9 cellular contexts compared by ENCODE assay signal in the genomic region with DNA sequence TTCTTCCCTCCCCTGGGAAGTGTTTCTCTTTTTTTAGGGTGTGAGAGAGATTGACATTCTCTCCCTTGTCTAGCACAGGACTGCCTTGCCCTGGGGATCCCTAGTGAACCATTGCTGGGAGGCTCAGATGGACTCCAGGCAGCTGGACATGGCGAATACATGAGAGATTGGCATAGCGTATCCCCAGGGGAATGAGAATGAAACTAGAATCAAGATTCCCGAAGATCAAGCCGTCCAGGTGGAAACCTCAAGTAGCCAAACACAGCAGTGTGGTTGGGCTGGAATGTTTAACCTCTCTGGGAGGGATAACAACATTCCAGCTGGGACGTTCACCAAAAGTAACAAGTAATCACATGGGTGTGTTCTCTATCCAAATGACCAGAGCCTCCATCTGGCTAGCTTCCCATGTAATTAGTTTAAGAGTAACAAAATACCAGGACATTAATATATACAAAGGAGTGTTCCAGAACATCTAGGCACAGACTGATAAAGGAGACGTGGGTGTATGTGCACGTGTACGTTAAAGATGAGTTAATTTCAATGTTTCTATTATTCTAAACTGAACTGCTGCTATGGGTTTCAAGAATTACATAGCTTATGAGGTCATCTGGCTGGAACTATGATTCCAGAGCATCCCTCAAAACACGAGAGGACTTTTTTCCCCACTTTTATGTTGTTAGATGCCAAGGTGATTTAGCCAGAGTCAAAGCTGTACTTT.
DNase-seq lines count a peak whose midpoint lies in the region; TF ChIP-seq lines count a peak whose summit lies in the region.
"Had no signal": no experiment of that assay in that cellular context is flagged by ENCODE, and none has a peak within 500 bp of the region (broad histone marks: within the 10 kb centered on the region; RNA-seq: fewer than 3 reads in every experiment).

No MANE protein-coding gene starts in this region.

- no peaks in the 10 kb centered on the region for H3K79me2 ChIP-seq in ACC112 (ENCODE audit: control insufficient read depth, insufficient read depth, low read length, unreplicated experiment)

- H3K27me3 ChIP-seq in ACC112 (ENCODE audit: insufficient read depth, low read length) (no peaks in the 10 kb centered on the region), endodermal cell (ENCODE audit: control insufficient read depth, insufficient read depth, low read length, poor library complexity, severe bottlenecking) (no peaks in the 10 kb centered on the region)

- H2AFZ ChIP-seq in ACC112 (ENCODE audit: low read length, unreplicated experiment) = peak overlapping the region; percentile 21

- H3K36me3 Mint-ChIP-seq in endodermal cell (ENCODE audit: low read depth) = no peaks in the 10 kb centered on the region
- peaks cover 21% of the 10 kb centered on the region for H3K36me3 Mint-ChIP-seq in mesothelial cell of epicardium
- no peaks in the 10 kb centered on the region for H3K36me3 Mint-ChIP-seq in activated T-helper 1 cell treated with anti-CD3 and anti-CD28 coated beads, Interleukin-12 subunit alpha, Interleukin-12 subunit beta, Interleukin-2, Interleukin-4 antibody, amounts not matched to agents 30 ng/mL and 10 ng/mL and 1 ng/mL, durations not matched to agents 14 hours and 24 hours and 36 hours (ENCODE audit: low read depth)

- H3K27me3 Mint-ChIP-seq in endodermal cell (ENCODE audit: insufficient read depth) (no peaks in the 10 kb centered on the region), mesothelial cell of epicardium (ENCODE audit: low read depth) (no peaks in the 10 kb centered on the region)
- H3K27me3 Mint-ChIP-seq in activated T-helper 1 cell treated with anti-CD3 and anti-CD28 coated beads, Interleukin-12 subunit alpha, Interleukin-12 subunit beta, Interleukin-2, Interleukin-4 antibody, amounts not matched to agents 30 ng/mL and 10 ng/mL and 1 ng/mL, durations not matched to agents 14 hours and 24 hours and 36 hours (ENCODE audit: insufficient read depth) = peaks cover 13% of the 10 kb centered on the region

- H3K9me3 Mint-ChIP-seq in endodermal cell (peaks cover 13% of the 10 kb centered on the region), mesothelial cell of epicardium (peaks cover 17% of the 10 kb centered on the region)
- H3K9me3 Mint-ChIP-seq in activated T-helper 1 cell treated with anti-CD3 and anti-CD28 coated beads, Interleukin-12 subunit alpha, Interleukin-12 subunit beta, Interleukin-2, Interleukin-4 antibody, amounts not matched to agents 30 ng/mL and 10 ng/mL and 1 ng/mL, durations not matched to agents 14 hours and 24 hours and 36 hours = no peaks in the 10 kb centered on the region

- intact Hi-C loops in activated T-helper 1 cell treated with anti-CD3 and anti-CD28 coated beads, Interleukin-12 subunit alpha, Interleukin-12 subunit beta, Interleukin-2, Interleukin-4 antibody, amounts not matched to agents 30 ng/mL and 10 ng/mL and 1 ng/mL, durations not matched to agents 14 hours and 24 hours and 36 hours (cut with micrococcal nuclease) = no loop called here

- H3K27ac Mint-ChIP-seq in endodermal cell (no peak overlapping the region), mesothelial cell of epicardium (peak overlapping the region; percentile 87)
- no peak overlapping the region for H3K27ac Mint-ChIP-seq in activated T-helper 1 cell treated with anti-CD3 and anti-CD28 coated beads, Interleukin-12 subunit alpha, Interleukin-12 subunit beta, Interleukin-2, Interleukin-4 antibody, amounts not matched to agents 30 ng/mL and 10 ng/mL and 1 ng/mL, durations not matched to agents 14 hours and 24 hours and 36 hours

- H3K4me3 Mint-ChIP-seq in endodermal cell (no peak overlapping the region), mesothelial cell of epicardium (no peak overlapping the region)
- no peak overlapping the region for H3K4me3 Mint-ChIP-seq in activated T-helper 1 cell treated with anti-CD3 and anti-CD28 coated beads, Interleukin-12 subunit alpha, Interleukin-12 subunit beta, Interleukin-2, Interleukin-4 antibody, amounts not matched to agents 30 ng/mL and 10 ng/mL and 1 ng/mL, durations not matched to agents 14 hours and 24 hours and 36 hours

- H3K27ac ChIP-seq in ACC112 (ENCODE audit: low read depth, low read length) (peak overlapping the region; percentile 18; the same call in 1 of the 2 replicates), endodermal cell (ENCODE audit: low read depth, low read length) (no peak overlapping the region)
- H3K27ac ChIP-seq: HL-60 had no signal

- H3K4me3 ChIP-seq in ACC112 (ENCODE audit: low read depth, low read length) (peak overlapping the region; percentile 49; the same call in 1 of the 2 replicates), endodermal cell (ENCODE audit: low read length) (no peak overlapping the region)

- no peak for TF ChIP-seq CTCF in endodermal cell (conservative IDR thresholded peaks at IDR 0.05)
- no peak for TF ChIP-seq CTCF in mesothelial cell of epicardium (IDR thresholded peaks at IDR 0.05; ENCODE audit: unreplicated experiment)

- H3K9ac ChIP-seq in endodermal cell (ENCODE audit: extremely low read depth, low read length, poor library complexity, severe bottlenecking) = no peak overlapping the region

- H3K4me1 ChIP-seq in ACC112 (ENCODE audit: control insufficient read depth, insufficient read depth, low read length, unreplicated experiment) (peaks cover 13% of the 10 kb centered on the region), endodermal cell (ENCODE audit: control insufficient read depth, insufficient read depth, low read length) (no peaks in the 10 kb centered on the region)

- WGBS in endodermal cell (ENCODE audit: insufficient coverage in 1 of 2, insufficient read length in 1 of 2), 2 experiments = 87 to 96% methylated on average over 5 to 9 of the region's 9 CpGs

- H3K4me1 Mint-ChIP-seq in endodermal cell (peaks cover 3% of the 10 kb centered on the region), mesothelial cell of epicardium (peaks cover 41% of the 10 kb centered on the region)
- H3K4me1 Mint-ChIP-seq in activated T-helper 1 cell treated with anti-CD3 and anti-CD28 coated beads, Interleukin-12 subunit alpha, Interleukin-12 subunit beta, Interleukin-2, Interleukin-4 antibody, amounts not matched to agents 30 ng/mL and 10 ng/mL and 1 ng/mL, durations not matched to agents 14 hours and 24 hours and 36 hours (ENCODE audit: low read depth) = no peaks in the 10 kb centered on the region

- H3K9me3 ChIP-seq in endodermal cell (ENCODE audit: control insufficient read depth, low read length) = no peaks in the 10 kb centered on the region

- H3K36me3 ChIP-seq in ACC112 (ENCODE audit: insufficient read depth, low read length) (no peaks in the 10 kb centered on the region), endodermal cell (ENCODE audit: control insufficient read depth, insufficient read depth, low read length) (no peaks in the 10 kb centered on the region)

- DNase-seq in LoVo (ENCODE audit: low spot score) (peak; percentile 69), endodermal cell (peak; percentile 27), mesothelial cell of epicardium (ENCODE audit: low spot score in 2 of 2, unreplicated experiment in 2 of 2) (no peak), retina (no peak), hypothalamus (lab: John Stamatoyannopoulos, UW) (no peak), NOMO-1 (lab: John Stamatoyannopoulos, UW; ENCODE audit: unreplicated experiment in 2 of 2) (no peak)
- DNase-seq in activated T-helper 1 cell treated with anti-CD3 and anti-CD28 coated beads, Interleukin-12 subunit alpha, Interleukin-12 subunit beta, Interleukin-2, Interleukin-4 antibody, amounts not matched to agents 30 ng/mL and 10 ng/mL and 1 ng/mL, durations not matched to agents 14 hours and 24 hours and 36 hours (ENCODE audit: low spot score) = no peak

Comparison
In these comparisons a context has a peak if more than half of its experiments do, and no peak if none do; other contexts are left out.
1. DNase-seq: peak in LoVo (single experiment) and endodermal cell (single experiment); none in mesothelial cell of epicardium (0 of 2), retina (single experiment), hypothalamus (0 of 51), activated T-helper 1 cell treated with anti-CD3 and anti-CD28 coated beads, Interleukin-12 subunit alpha, Interleukin-12 subunit beta, Interleukin-2, Interleukin-4 antibody, amounts not matched to agents 30 ng/mL and 10 ng/mL and 1 ng/mL, durations not matched to agents 14 hours and 24 hours and 36 hours (single experiment) and NOMO-1 (0 of 2).